1 cellular context compared by ENCODE assay signal in genomic region chr20:62876826-62877728, GRCh38.
TF ChIP-seq lines count a peak whose summit lies in the region.

No MANE protein-coding gene starts in this region.

TF ChIP-seq in HepG2, 621 proteins besides CTCF, POLR2A, EP300 and RAD21 (continued from another document and continues in another):
- TF ChIP-seq AKNA (CRISPR knock-in tag; IDR thresholded peaks at IDR 0.05; ENCODE audit: borderline replicate concordance) (no peak), FOXC1 (CRISPR knock-in tag; IDR thresholded peaks at IDR 0.05; ENCODE audit: borderline replicate concordance) (0 out of 2 replicates have a peak, but pooled peaks have one; percentile 46), SOX5 (CRISPR knock-in tag; IDR thresholded peaks at IDR 0.05; ENCODE audit: borderline replicate concordance) (no peak), ZNF577 (CRISPR knock-in tag; IDR thresholded peaks at IDR 0.05; ENCODE audit: borderline replicate concordance, low read depth) (no peak), SYNCRIP (IDR thresholded peaks at IDR 0.05; ENCODE audit: insufficient read depth, low read depth, low read length) (no peak), ZBTB39 (CRISPR knock-in tag; IDR thresholded peaks at IDR 0.05) (no peak), NBN (conservative IDR thresholded peaks at IDR 0.05) (no peak), ZZZ3 (CRISPR knock-in tag; IDR thresholded peaks at IDR 0.05; ENCODE audit: borderline replicate concordance) (peak; percentile 67; the same call in 1 of the 2 replicates), ZSCAN25 (CRISPR knock-in tag; IDR thresholded peaks at IDR 0.05) (no peak), HNRNPLL (IDR thresholded peaks at IDR 0.05; ENCODE audit: low read depth, low read length, poor library complexity, severe bottlenecking) (peak; percentile 19), ZNF276 (CRISPR knock-in tag; IDR thresholded peaks at IDR 0.05; ENCODE audit: low read depth) (no peak), ETV6 (CRISPR knock-in tag; conservative IDR thresholded peaks at IDR 0.05) (no peak), MIXL1 (CRISPR knock-in tag; IDR thresholded peaks at IDR 0.05) (no peak), ZNF281 (CRISPR knock-in tag; IDR thresholded peaks at IDR 0.05; ENCODE audit: borderline replicate concordance) (no peak), ZNF788 (CRISPR knock-in tag; IDR thresholded peaks at IDR 0.05; ENCODE audit: borderline replicate concordance) (no peak), ARID5B (CRISPR knock-in tag; IDR thresholded peaks at IDR 0.05) (no peak), TFDP1 (CRISPR knock-in tag; IDR thresholded peaks at IDR 0.05; ENCODE audit: borderline replicate concordance) (no peak; the same call in 1 of the 2 replicates), LRRFIP1 (CRISPR knock-in tag; conservative IDR thresholded peaks at IDR 0.05) (no peak), ZBTB37 (CRISPR knock-in tag; IDR thresholded peaks at IDR 0.05) (no peak), CCDC6 (CRISPR knock-in tag; IDR thresholded peaks at IDR 0.05) (no peak), HES4 (CRISPR knock-in tag; IDR thresholded peaks at IDR 0.05; ENCODE audit: borderline replicate concordance) (peak; percentile 28; the same call in 1 of the 2 replicates), ATM (IDR thresholded peaks at IDR 0.05; ENCODE audit: borderline replicate concordance) (no peak), ZNF143 (CRISPR knock-in tag; IDR thresholded peaks at IDR 0.05) (no peak), NFKBIZ (CRISPR knock-in tag; IDR thresholded peaks at IDR 0.05) (no peak), ZNF772 (CRISPR knock-in tag; IDR thresholded peaks at IDR 0.05) (no peak), NFYB (CRISPR knock-in tag; IDR thresholded peaks at IDR 0.05) (no peak), PHB2 (IDR thresholded peaks at IDR 0.05; ENCODE audit: partially characterized antibody) (no peak), KDM2A (CRISPR knock-in tag; IDR thresholded peaks at IDR 0.05; ENCODE audit: borderline replicate concordance, low read depth) (peak; percentile 83; the same call in 1 of the 2 replicates), ZMYM3 (CRISPR knock-in tag; IDR thresholded peaks at IDR 0.05) (peak; percentile 51; the same call in 1 of the 2 replicates), EED (CRISPR knock-in tag; IDR thresholded peaks at IDR 0.05) (no peak), ZNF446 (CRISPR knock-in tag; IDR thresholded peaks at IDR 0.05) (no peak), ZNF790 (CRISPR knock-in tag; IDR thresholded peaks at IDR 0.05; ENCODE audit: borderline replicate concordance) (no peak), ZNF644 (CRISPR knock-in tag; IDR thresholded peaks at IDR 0.05; ENCODE audit: low read depth) (no peak), ZNF652 (CRISPR knock-in tag; IDR thresholded peaks at IDR 0.05; ENCODE audit: borderline replicate concordance, low read depth) (no peak), NCOR1 (IDR thresholded peaks at IDR 0.05; ENCODE audit: borderline replicate concordance, low read length) (0 out of 2 replicates have a peak, but pooled peaks have one; percentile 41), ZNF83 (CRISPR knock-in tag; IDR thresholded peaks at IDR 0.05; ENCODE audit: borderline replicate concordance) (peak; percentile 16; the same call in 1 of the 2 replicates), KAT2B (IDR thresholded peaks at IDR 0.05; ENCODE audit: borderline replicate concordance, low read depth, low read length) (no peak)
